In the genomic region with DNA sequence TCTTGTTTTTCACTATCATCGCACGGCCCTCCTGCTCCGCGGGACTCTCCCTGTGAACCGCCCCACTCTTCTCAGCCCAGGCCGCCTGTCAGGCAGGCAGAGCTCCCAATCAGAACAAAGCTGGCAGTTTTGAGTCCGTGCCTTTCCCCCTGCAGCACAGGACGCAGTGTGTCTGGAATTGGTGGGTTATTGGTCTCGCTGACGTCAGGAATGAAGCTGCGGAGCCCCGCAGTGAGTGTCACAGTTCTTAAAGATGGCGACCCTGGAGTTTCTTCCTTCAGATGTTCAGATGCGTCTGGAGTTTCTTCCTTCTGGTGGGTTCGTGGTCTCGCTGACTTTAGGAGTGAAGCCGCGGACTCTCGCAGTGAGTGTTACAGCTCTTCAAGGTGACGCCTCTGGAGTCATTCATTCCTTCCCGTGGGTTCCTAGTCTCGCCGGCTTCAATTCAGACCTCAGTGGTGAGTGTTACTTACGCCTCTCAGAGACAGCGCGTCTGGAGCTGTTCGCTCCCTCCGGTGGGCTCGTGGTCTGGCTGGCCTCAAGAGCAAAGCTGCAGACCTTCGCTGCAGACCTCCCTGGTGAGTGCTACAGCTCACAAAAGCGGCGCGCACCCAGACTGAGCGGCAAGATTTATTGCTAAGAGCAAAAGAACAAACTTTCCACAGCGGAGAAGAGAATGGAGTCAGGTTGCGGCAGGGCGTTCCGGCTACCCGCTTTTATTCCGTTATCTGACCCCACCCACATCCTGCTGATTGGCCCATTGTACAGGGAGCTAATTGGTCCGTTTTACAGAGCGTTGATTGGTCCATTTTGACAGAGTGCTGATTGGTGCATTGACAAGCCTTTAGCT, we compare ENCODE assay signal across 15 cellular contexts. TPM values are rescaled to one million over a fixed set of nuclear protein-coding genes. Genes with fewer than 3 reads are reported as not detected.
DNase-seq lines count a peak whose midpoint lies in the region; ATAC-seq and TF ChIP-seq lines count a peak whose summit lies in the region.
"Had no signal": no experiment of that assay in that cellular context is flagged by ENCODE, and none has a peak within 500 bp of the region (broad histone marks: within the 10 kb centered on the region; RNA-seq: fewer than 3 reads in every experiment).

No MANE protein-coding gene starts in this region.

- DNase-seq in DMS 273 (lab: John Stamatoyannopoulos, UW; ENCODE audit: unreplicated experiment) (peak; percentile 42), DMS 273 treated with DMSO at 0.1 percent for 48 hours (lab: John Stamatoyannopoulos, UW) (no peak), GM20000 (ENCODE audit: low spot score) (peak; percentile 10), glutamatergic neuron (no peak), sciatic nerve (ENCODE audit: low spot score) (peak; percentile 63), foreskin fibroblast (no peak)
- DNase-seq: foreskin keratinocyte, NCI-H1105 treated with DMSO at 0.1 percent for 48 hours, PC-3 had no signal

- H3K36me3 Mint-ChIP-seq in glutamatergic neuron (ENCODE audit: unreplicated experiment), result peaks cover 7% of the 10 kb centered on the region

- peak overlapping the region in 1 of 2 donors; percentile 8 for H3K4me3 ChIP-seq in foreskin fibroblast (ENCODE audit: low read depth in 1 of 2, low read length in 2 of 2)
- H3K4me3 ChIP-seq: dorsolateral prefrontal cortex had no signal

- ATAC-seq in sciatic nerve (no peak), GM21423 (IDR thresholded peaks at IDR 0.05; ENCODE audit: unreplicated experiment) (no peak), esophagus mucosa (no peak)
- ATAC-seq: activated T-helper 17 cell treated with anti-CD3 and anti-CD28 coated beads, Interleukin-2, amount 50 U/mL, for 72 hours; foreskin keratinocyte; PC-3 had no signal

- peaks cover 9% of the 10 kb centered on the region for H3K4me1 Mint-ChIP-seq in glutamatergic neuron (ENCODE audit: low read depth, unreplicated experiment)
- H3K4me1 Mint-ChIP-seq: activated T-helper 17 cell treated with anti-CD3 and anti-CD28 coated beads, Interleukin-2, amount 50 U/mL, for 72 hours had no signal

- TF ChIP-seq CTCF in GM20000 (IDR thresholded peaks at IDR 0.05; ENCODE audit: extremely low read depth, missing control alignments), result no peak
- TF ChIP-seq CTCF in glutamatergic neuron (IDR thresholded peaks at IDR 0.05; ENCODE audit: partially characterized antibody, unreplicated experiment), result no peak
- TF ChIP-seq CTCF in foreskin fibroblast (IDR thresholded peaks at IDR 0.05; ENCODE audit: low read depth, low read length), result no peak

- peak overlapping the region; percentile 59 for H3K27ac Mint-ChIP-seq in glutamatergic neuron (ENCODE audit: unreplicated experiment)
- H3K27ac Mint-ChIP-seq: activated T-helper 17 cell treated with anti-CD3 and anti-CD28 coated beads, Interleukin-2, amount 50 U/mL, for 72 hours; stimulated activated naive CD8-positive, alpha-beta T cell treated with anti-CD3 and anti-CD28 coated beads, Interleukin-15, Interleukin-2, amounts not matched to agents 100 ng/mL and 50 ng/mL, for 24 hours had no signal

- peaks cover 3% of the 10 kb centered on the region for H3K9me3 Mint-ChIP-seq in glutamatergic neuron (ENCODE audit: unreplicated experiment)
- H3K9me3 Mint-ChIP-seq: activated T-helper 17 cell treated with anti-CD3 and anti-CD28 coated beads, Interleukin-2, amount 50 U/mL, for 72 hours; stimulated activated naive CD8-positive, alpha-beta T cell treated with anti-CD3 and anti-CD28 coated beads, Interleukin-15, Interleukin-2, amounts not matched to agents 100 ng/mL and 50 ng/mL, for 24 hours had no signal

- intact Hi-C loops in sciatic nerve (cut with DNase I), result no loop called here

- peaks cover 3% of the 10 kb centered on the region for H3K27me3 Mint-ChIP-seq in glutamatergic neuron (ENCODE audit: unreplicated experiment)
- H3K27me3 Mint-ChIP-seq: activated T-helper 17 cell treated with anti-CD3 and anti-CD28 coated beads, Interleukin-2, amount 50 U/mL, for 72 hours had no signal

- H3K4me3 Mint-ChIP-seq in glutamatergic neuron (ENCODE audit: unreplicated experiment), result no peak overlapping the region
- H3K4me3 Mint-ChIP-seq: activated T-helper 17 cell treated with anti-CD3 and anti-CD28 coated beads, Interleukin-2, amount 50 U/mL, for 72 hours; stimulated activated naive CD8-positive, alpha-beta T cell treated with anti-CD3 and anti-CD28 coated beads, Interleukin-15, Interleukin-2, amounts not matched to agents 100 ng/mL and 50 ng/mL, for 24 hours had no signal

RNA-seq across cellular contexts. Expression of a gene that starts 7.4 kb away (rescaled TPM):
- total RNA-seq in glutamatergic neuron (ENCODE audit: unreplicated experiment) (42.8 TPM), sciatic nerve (1.9 TPM), esophagus mucosa (7.0 TPM)
- total RNA-seq: foreskin keratinocyte; T-helper 1 cell treated with Interleukin-12 subunit alpha and Interleukin-12 subunit beta and Interleukin-4 antibody, amounts not matched to agents 30 ng/mL and 1 ng/mL, for 36 hours had no signal

Comparison
In these comparisons a context has a peak if more than half of its experiments do, and no peak if none do; other contexts are left out.
1. DNase-seq: peak in DMS 273 (single experiment), GM20000 (single experiment) and sciatic nerve (single experiment); none in DMS 273 treated with DMSO at 0.1 percent for 48 hours (single experiment), glutamatergic neuron (single experiment) and foreskin fibroblast (0 of 2).